ENCODE assay signal across 11 cellular contexts in genomic region chr7:143213478-143213877, GRCh38. TPM values are rescaled to one million over a fixed set of nuclear protein-coding genes. Genes with fewer than 3 reads are reported as not detected.
"Had no signal": no experiment of that assay in that cellular context is flagged by ENCODE, and none has a peak within 500 bp of the region (broad histone marks: within the 10 kb centered on the region; RNA-seq: fewer than 3 reads in every experiment).

No MANE protein-coding gene starts in this region.

RNA-seq across cellular contexts. Expression of gene TAS2R40, which starts 8.4 kb away (rescaled TPM):
- total RNA-seq: OCI-LY7, PC-3, PC-9, Peyer's patch, Right ventricle myocardium inferior, Right ventricle myocardium superior, RPMI7951, SJCRH30, SJSA1, SK-MEL-5 had no signal
- polyA plus RNA-seq: SK-N-SH had no signal

RNA-seq across cellular contexts. Expression of gene TAS2R39, which starts 30.3 kb away (rescaled TPM):
- total RNA-seq: OCI-LY7, PC-3, PC-9, Peyer's patch, Right ventricle myocardium inferior, Right ventricle myocardium superior, RPMI7951, SJCRH30, SJSA1, SK-MEL-5 had no signal
- polyA plus RNA-seq: SK-N-SH had no signal
